Comparison of ENCODE assay signal across 1 cellular context in the genomic region with DNA sequence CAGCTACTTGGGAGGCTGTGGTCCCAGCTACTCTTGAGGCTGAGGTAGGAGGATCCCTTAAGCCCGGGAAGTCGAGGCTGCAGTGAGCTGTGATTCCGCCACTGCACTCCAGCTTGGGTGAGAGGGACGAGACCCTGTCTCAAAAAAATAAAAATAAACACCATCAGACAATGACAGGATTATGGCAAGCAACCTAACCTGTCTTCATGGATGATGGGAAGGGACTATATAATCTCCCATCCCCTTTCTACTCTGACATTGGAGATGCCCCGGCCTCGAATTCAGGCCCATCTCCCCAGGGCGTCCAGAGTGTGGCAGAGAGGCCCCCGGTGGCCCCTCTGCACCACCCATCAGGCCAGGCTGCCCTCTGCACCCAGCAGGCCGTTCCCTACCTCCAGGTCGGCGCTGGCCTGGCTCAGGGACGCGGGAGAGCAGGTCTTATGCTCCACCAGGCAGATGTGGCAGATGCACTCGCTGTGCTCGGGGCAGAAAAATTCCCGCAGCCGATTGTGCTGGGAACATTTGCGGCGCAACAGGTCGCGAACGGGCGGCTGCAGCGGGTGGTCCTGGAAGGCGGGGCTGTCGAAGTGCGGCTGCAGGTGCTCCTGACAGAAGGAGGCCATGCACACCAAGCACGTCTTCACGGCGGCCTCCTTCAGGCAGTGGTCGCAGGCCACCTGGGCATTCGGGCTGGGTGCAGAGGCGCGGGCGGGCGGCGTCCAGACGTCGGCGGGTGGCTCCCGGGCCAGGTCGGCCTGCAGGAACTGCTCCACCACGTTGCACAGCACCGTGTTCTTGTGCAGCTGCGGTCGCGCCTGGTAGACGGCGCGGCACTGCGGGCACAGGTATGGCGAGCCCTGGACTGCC.
TF ChIP-seq lines count a peak whose summit lies in the region.

No MANE protein-coding gene starts in this region.

TF ChIP-seq in HEK293, 187 proteins besides CTCF, POLR2A, EP300 and RAD21 (continued from another document):
- TF ChIP-seq ZNF610 (tag by site-specific recombination; IDR thresholded peaks at IDR 0.05; ENCODE audit: borderline replicate concordance): 0 out of 2 replicates have a peak, but pooled peaks have one; percentile 17
- TF ChIP-seq, protein P1, sequence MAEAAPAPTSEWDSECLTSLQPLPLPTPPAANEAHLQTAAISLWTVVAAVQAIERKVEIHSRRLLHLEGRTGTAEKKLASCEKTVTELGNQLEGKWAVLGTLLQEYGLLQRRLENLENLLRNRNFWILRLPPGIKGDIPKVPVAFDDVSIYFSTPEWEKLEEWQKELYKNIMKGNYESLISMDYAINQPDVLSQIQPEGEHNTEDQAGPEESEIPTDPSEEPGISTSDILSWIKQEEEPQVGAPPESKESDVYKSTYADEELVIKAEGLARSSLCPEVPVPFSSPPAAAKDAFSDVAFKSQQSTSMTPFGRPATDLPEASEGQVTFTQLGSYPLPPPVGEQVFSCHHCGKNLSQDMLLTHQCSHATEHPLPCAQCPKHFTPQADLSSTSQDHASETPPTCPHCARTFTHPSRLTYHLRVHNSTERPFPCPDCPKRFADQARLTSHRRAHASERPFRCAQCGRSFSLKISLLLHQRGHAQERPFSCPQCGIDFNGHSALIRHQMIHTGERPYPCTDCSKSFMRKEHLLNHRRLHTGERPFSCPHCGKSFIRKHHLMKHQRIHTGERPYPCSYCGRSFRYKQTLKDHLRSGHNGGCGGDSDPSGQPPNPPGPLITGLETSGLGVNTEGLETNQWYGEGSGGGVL (tag by site-specific recombination; IDR thresholded peaks at IDR 0.05): no peak; the same call in 1 of the 2 replicates
- peak; percentile 100 for TF ChIP-seq SCRT2 (tag by site-specific recombination; IDR thresholded peaks at IDR 0.05)
- TF ChIP-seq, protein P2, sequence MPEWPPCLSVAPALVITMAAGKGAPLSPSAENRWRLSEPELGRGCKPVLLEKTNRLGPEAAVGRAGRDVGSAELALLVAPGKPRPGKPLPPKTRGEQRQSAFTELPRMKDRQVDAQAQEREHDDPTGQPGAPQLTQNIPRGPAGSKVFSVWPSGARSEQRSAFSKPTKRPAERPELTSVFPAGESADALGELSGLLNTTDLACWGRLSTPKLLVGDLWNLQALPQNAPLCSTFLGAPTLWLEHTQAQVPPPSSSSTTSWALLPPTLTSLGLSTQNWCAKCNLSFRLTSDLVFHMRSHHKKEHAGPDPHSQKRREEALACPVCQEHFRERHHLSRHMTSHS (tag by site-specific recombination; IDR thresholded peaks at IDR 0.05): no peak
- no peak for TF ChIP-seq SP7 (tag by site-specific recombination; IDR thresholded peaks at IDR 0.05)
- TF ChIP-seq, protein P3, sequence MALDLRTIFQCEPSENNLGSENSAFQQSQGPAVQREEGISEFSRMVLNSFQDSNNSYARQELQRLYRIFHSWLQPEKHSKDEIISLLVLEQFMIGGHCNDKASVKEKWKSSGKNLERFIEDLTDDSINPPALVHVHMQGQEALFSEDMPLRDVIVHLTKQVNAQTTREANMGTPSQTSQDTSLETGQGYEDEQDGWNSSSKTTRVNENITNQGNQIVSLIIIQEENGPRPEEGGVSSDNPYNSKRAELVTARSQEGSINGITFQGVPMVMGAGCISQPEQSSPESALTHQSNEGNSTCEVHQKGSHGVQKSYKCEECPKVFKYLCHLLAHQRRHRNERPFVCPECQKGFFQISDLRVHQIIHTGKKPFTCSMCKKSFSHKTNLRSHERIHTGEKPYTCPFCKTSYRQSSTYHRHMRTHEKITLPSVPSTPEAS (tag by site-specific recombination; IDR thresholded peaks at IDR 0.05): peak; percentile 12; the same call in 1 of the 2 replicates
- TF ChIP-seq, protein P4, sequence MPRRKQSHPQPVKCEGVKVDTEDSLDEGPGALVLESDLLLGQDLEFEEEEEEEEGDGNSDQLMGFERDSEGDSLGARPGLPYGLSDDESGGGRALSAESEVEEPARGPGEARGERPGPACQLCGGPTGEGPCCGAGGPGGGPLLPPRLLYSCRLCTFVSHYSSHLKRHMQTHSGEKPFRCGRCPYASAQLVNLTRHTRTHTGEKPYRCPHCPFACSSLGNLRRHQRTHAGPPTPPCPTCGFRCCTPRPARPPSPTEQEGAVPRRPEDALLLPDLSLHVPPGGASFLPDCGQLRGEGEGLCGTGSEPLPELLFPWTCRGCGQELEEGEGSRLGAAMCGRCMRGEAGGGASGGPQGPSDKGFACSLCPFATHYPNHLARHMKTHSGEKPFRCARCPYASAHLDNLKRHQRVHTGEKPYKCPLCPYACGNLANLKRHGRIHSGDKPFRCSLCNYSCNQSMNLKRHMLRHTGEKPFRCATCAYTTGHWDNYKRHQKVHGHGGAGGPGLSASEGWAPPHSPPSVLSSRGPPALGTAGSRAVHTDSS (tag by site-specific recombination; IDR thresholded peaks at IDR 0.05): no peak
- TF ChIP-seq ZNF2 (tag by site-specific recombination; IDR thresholded peaks at IDR 0.05): no peak
- no peak for TF ChIP-seq ZNF776 (tag by site-specific recombination; IDR thresholded peaks at IDR 0.05; ENCODE audit: borderline replicate concordance)
- TF ChIP-seq FEZF1 (tag by site-specific recombination; IDR thresholded peaks at IDR 0.05): no peak
- TF ChIP-seq ZNF335 (tag by site-specific recombination; conservative IDR thresholded peaks at IDR 0.05): peak; percentile 98
- peak; percentile 86 for TF ChIP-seq ZNF777 (tag by site-specific recombination; IDR thresholded peaks at IDR 0.05; ENCODE audit: borderline replicate concordance)
- no peak for TF ChIP-seq ZNF792 (tag by site-specific recombination; IDR thresholded peaks at IDR 0.05)
- TF ChIP-seq, protein P5, sequence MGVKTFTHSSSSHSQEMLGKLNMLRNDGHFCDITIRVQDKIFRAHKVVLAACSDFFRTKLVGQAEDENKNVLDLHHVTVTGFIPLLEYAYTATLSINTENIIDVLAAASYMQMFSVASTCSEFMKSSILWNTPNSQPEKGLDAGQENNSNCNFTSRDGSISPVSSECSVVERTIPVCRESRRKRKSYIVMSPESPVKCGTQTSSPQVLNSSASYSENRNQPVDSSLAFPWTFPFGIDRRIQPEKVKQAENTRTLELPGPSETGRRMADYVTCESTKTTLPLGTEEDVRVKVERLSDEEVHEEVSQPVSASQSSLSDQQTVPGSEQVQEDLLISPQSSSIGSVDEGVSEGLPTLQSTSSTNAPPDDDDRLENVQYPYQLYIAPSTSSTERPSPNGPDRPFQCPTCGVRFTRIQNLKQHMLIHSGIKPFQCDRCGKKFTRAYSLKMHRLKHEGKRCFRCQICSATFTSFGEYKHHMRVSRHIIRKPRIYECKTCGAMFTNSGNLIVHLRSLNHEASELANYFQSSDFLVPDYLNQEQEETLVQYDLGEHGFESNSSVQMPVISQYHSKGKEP (tag by site-specific recombination; IDR thresholded peaks at IDR 0.05): peak; percentile 20; the same call in 1 of the 2 replicates
- TF ChIP-seq, protein P6, sequence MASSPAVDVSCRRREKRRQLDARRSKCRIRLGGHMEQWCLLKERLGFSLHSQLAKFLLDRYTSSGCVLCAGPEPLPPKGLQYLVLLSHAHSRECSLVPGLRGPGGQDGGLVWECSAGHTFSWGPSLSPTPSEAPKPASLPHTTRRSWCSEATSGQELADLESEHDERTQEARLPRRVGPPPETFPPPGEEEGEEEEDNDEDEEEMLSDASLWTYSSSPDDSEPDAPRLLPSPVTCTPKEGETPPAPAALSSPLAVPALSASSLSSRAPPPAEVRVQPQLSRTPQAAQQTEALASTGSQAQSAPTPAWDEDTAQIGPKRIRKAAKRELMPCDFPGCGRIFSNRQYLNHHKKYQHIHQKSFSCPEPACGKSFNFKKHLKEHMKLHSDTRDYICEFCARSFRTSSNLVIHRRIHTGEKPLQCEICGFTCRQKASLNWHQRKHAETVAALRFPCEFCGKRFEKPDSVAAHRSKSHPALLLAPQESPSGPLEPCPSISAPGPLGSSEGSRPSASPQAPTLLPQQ (tag by site-specific recombination; IDR thresholded peaks at IDR 0.05): no peak
- TF ChIP-seq, protein P7, sequence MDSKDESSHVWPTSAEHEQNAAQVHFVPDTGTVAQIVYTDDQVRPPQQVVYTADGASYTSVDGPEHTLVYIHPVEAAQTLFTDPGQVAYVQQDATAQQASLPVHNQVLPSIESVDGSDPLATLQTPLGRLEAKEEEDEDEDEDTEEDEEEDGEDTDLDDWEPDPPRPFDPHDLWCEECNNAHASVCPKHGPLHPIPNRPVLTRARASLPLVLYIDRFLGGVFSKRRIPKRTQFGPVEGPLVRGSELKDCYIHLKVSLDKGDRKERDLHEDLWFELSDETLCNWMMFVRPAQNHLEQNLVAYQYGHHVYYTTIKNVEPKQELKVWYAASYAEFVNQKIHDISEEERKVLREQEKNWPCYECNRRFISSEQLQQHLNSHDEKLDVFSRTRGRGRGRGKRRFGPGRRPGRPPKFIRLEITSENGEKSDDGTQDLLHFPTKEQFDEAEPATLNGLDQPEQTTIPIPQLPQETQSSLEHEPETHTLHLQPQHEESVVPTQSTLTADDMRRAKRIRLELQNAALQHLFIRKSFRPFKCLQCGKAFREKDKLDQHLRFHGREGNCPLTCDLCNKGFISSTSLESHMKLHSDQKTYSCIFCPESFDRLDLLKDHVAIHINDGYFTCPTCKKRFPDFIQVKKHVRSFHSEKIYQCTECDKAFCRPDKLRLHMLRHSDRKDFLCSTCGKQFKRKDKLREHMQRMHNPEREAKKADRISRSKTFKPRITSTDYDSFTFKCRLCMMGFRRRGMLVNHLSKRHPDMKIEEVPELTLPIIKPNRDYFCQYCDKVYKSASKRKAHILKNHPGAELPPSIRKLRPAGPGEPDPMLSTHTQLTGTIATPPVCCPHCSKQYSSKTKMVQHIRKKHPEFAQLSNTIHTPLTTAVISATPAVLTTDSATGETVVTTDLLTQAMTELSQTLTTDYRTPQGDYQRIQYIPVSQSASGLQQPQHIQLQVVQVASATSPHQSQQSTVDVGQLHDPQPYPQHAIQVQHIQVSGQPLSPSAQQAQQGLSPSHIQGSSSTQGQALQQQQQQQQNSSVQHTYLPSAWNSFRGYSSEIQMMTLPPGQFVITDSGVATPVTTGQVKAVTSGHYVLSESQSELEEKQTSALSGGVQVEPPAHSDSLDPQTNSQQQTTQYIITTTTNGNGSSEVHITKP (tag by site-specific recombination; IDR thresholded peaks at IDR 0.05): peak; percentile 62; the same call in 1 of the 2 replicates
